15 cellular contexts compared by ENCODE assay signal in the genomic region with DNA sequence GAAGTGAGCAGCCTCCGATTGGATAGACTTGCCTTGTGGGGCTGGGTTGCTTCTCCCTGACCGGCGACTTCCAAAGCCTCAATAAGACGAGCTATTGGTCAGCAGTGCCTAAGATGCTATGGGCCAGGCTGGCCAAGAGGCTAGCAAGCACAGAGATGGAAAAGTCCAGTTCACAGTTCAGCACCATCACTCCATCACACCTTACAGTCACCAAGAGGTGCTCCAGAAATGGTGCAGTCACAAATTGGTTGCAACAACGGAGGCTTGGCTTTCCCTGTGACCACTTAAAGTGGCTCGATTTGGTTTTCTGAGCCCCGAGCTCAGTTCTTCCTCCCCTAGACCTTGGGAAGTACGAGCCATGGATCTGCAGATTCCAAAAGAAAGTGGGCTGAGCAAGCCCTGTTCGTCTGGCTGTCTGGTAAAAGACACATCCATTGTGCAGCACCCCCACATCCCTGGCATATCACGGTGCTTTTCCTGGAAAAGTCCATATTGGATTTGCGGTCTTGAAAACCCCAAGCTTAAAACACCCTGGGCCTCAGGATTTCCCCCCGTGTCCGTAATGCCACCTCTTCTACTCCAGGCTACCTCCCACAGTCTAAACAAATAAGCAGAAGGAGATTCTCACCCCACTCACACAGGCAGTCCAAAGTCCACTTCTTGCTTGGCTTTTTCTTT. TPM values are rescaled to one million over a fixed set of nuclear protein-coding genes. Genes with fewer than 3 reads are reported as not detected.
DNase-seq lines count a peak whose midpoint lies in the region; TF ChIP-seq lines count a peak whose summit lies in the region.
"Had no signal": no experiment of that assay in that cellular context is flagged by ENCODE, and none has a peak within 500 bp of the region (broad histone marks: within the 10 kb centered on the region; RNA-seq: fewer than 3 reads in every experiment).

No MANE protein-coding gene starts in this region.

- H3K4me3 ChIP-seq in GM12865 (ENCODE audit: low read depth, low read length) (peak overlapping the region; percentile 70), duodenal mucosa (ENCODE audit: low read depth in 1 of 2, low read length in 2 of 2) (peak overlapping the region; percentile 55 to 68)
- H3K4me3 ChIP-seq: body of pancreas, psoas muscle had no signal

- TF ChIP-seq CTCF in GM12865 (IDR thresholded peaks at IDR 0.05; ENCODE audit: insufficient read depth, low read depth, low read length, missing control alignments) = no peak

- no peaks in the 10 kb centered on the region for H3K9me3 Mint-ChIP-seq in IgD-negative memory B cell
- H3K9me3 Mint-ChIP-seq: mesothelial cell of epicardium had no signal

- no peaks in the 10 kb centered on the region for H3K27me3 ChIP-seq in duodenal mucosa (ENCODE audit: control insufficient read depth in 1 of 2, insufficient read depth in 2 of 2, low read length in 2 of 2)
- H3K27me3 ChIP-seq: body of pancreas had no signal

- no peaks in the 10 kb centered on the region for H3K36me3 ChIP-seq in duodenal mucosa (ENCODE audit: control insufficient read depth in 1 of 2, insufficient read depth in 2 of 2, low read length in 2 of 2)

- H3K36me3 Mint-ChIP-seq in IgD-negative memory B cell = peaks cover 2% of the 10 kb centered on the region
- H3K36me3 Mint-ChIP-seq: mesothelial cell of epicardium had no signal

- DNase-seq in GM12865 (ENCODE audit: low read depth) = peak; percentile 50
- peak; percentile 30 for DNase-seq in stimulated activated CD8-positive, alpha-beta memory T cell treated with anti-CD3 and anti-CD28 coated beads, Interleukin-4, amount 100 ng/mL, for 48 hours
- DNase-seq in stimulated activated CD4-positive, alpha-beta T cell treated with anti-CD3 and anti-CD28 coated beads, Interleukin-4, amount 100 ng/mL, for 1 hour = no peak
- DNase-seq in C1 segment of cervical spinal cord (lab: John Stamatoyannopoulos, UW) = no peak
- DNase-seq in inferior parietal cortex (ENCODE audit: extremely low spot score) = no peak
- DNase-seq: body of pancreas; hippocampal formation; NCI-H2029; psoas muscle; stimulated activated CD4-positive, alpha-beta T cell treated with anti-CD3 and anti-CD28 coated beads, Interleukin-4, amount 100 ng/mL, for 4 hours; substantia nigra had no signal

- H3K4me1 ChIP-seq in duodenal mucosa (ENCODE audit: control insufficient read depth in 1 of 2, insufficient read depth in 2 of 2, low read length in 2 of 2) = peaks cover 0 to 2% of the 10 kb centered on the region in 2 donors
- H3K4me1 ChIP-seq: psoas muscle had no signal

- peak overlapping the region; percentile 31 to 58 for H3K9ac ChIP-seq in duodenal mucosa (ENCODE audit: low read depth in 1 of 2, low read length in 2 of 2)

- H3K27ac Mint-ChIP-seq in IgD-negative memory B cell = peak overlapping the region; percentile 32 to 93 (median 90)
- H3K27ac Mint-ChIP-seq: mesothelial cell of epicardium had no signal

- no peaks in the 10 kb centered on the region for H3K27me3 Mint-ChIP-seq in IgD-negative memory B cell

- no peak overlapping the region for H3K27ac ChIP-seq in duodenal mucosa (ENCODE audit: low read depth, low read length)
- H3K27ac ChIP-seq: body of pancreas, psoas muscle had no signal

- peak overlapping the region; percentile 88 to 96 (median 90) for H3K4me3 Mint-ChIP-seq in IgD-negative memory B cell
- H3K4me3 Mint-ChIP-seq: mesothelial cell of epicardium had no signal

- H3K9me3 ChIP-seq in duodenal mucosa (ENCODE audit: control insufficient read depth in 1 of 2, low read length in 2 of 2) = no peaks in the 10 kb centered on the region
- H3K9me3 ChIP-seq: body of pancreas, psoas muscle had no signal

- peaks cover 64 to 69% (median 68%) of the 10 kb centered on the region in 3 donors for H3K4me1 Mint-ChIP-seq in IgD-negative memory B cell
- H3K4me1 Mint-ChIP-seq: mesothelial cell of epicardium had no signal

RNA-seq across cellular contexts. Expression of gene SLAMF1, which starts 1.3 kb away (rescaled TPM):
- polyA plus RNA-seq in IgD-negative memory B cell = 17.2 TPM
- polyA plus RNA-seq: endothelial cell of umbilical vein had no signal

Comparison
In these comparisons a context has a peak if more than half of its experiments do, and no peak if none do; other contexts are left out.
1. DNase-seq: peak in GM12865 (single experiment) and stimulated activated CD8-positive, alpha-beta memory T cell treated with anti-CD3 and anti-CD28 coated beads, Interleukin-4, amount 100 ng/mL, for 48 hours (single experiment); none in stimulated activated CD4-positive, alpha-beta T cell treated with anti-CD3 and anti-CD28 coated beads, Interleukin-4, amount 100 ng/mL, for 1 hour (single experiment), C1 segment of cervical spinal cord (0 of 14) and inferior parietal cortex (single experiment).